In genomic region chr12:6469609-6470374, GRCh38 we compare ENCODE assay signal across 8 cellular contexts. TPM values are rescaled to one million over a fixed set of nuclear protein-coding genes. Genes with fewer than 3 reads are reported as not detected.
A peak's percentile ranks its signal among the peaks of the same experiment; 100 is the strongest.
DNase-seq lines count a peak whose midpoint lies in the region; ATAC-seq and TF ChIP-seq lines count a peak whose summit lies in the region.

No MANE protein-coding gene starts in this region.

- peaks cover 47% of the 10 kb centered on the region for H3K36me3 Mint-ChIP-seq in activated CD4-positive, alpha-beta T cell treated with anti-CD3 and anti-CD28 coated beads for 36 hours (ENCODE audit: low read depth)
- peaks cover 51% of the 10 kb centered on the region for H3K36me3 Mint-ChIP-seq in activated CD8-positive, alpha-beta T cell treated with anti-CD3 and anti-CD28 coated beads for 36 hours (ENCODE audit: low read depth)

- H3K27me3 Mint-ChIP-seq in activated CD4-positive, alpha-beta T cell treated with anti-CD3 and anti-CD28 coated beads for 36 hours: no peaks in the 10 kb centered on the region
- no peaks in the 10 kb centered on the region for H3K27me3 Mint-ChIP-seq in activated CD8-positive, alpha-beta T cell treated with anti-CD3 and anti-CD28 coated beads for 36 hours

- POLR2A ChIA-PET in activated CD4-positive, alpha-beta T cell treated with anti-CD3 and anti-CD28 coated beads for 36 hours (lab: Charles Lee): interaction anchor here (0.8 to 4.4 kb wide), 15 partner anchors 8 to 197 kb away, joined by 3 to 46 read pairs (median 7); partner anchors contain the start of genes GAPDH, MRPL51 and TAPBPL
- POLR2A ChIA-PET in activated CD8-positive, alpha-beta T cell treated with anti-CD3 and anti-CD28 coated beads for 36 hours (lab: Charles Lee): interaction anchor here (0.9 to 6.7 kb wide), 22 partner anchors 10 to 146 kb away, joined by 3 to 110 read pairs (median 4); partner anchors contain the start of genes CD27, GAPDH, MRPL51 and TAPBPL

- intact Hi-C loops in activated CD4-positive, alpha-beta T cell treated with anti-CD3 and anti-CD28 coated beads for 36 hours (cut with DNase I, micrococcal nuclease): loop anchor here (1.0 to 2.0 kb wide), 7 partner anchors 7 to 219 kb away; partner anchors contain the start of genes MRPL51 (in 2 of the 2), GAPDH (in 1 of the 2), IFFO1 (in 1 of the 2) and ZNF384 (in 1 of the 2)
- intact Hi-C loops in activated CD8-positive, alpha-beta T cell treated with anti-CD3 and anti-CD28 coated beads for 36 hours (cut with micrococcal nuclease): loop anchor here (10.0 kb wide), 1 partner anchor 135 kb away; no protein-coding TSS in a partner anchor

- peak overlapping the region; percentile 83 for H3K27ac ChIP-seq in substantia nigra (ENCODE audit: low read depth, low read length, poor library complexity, severe bottlenecking)

- DNase-seq in activated CD4-positive, alpha-beta T cell treated with anti-CD3 and anti-CD28 coated beads for 36 hours: no peak
- no peak for DNase-seq in activated CD4-positive, alpha-beta T cell treated with anti-CD3 and anti-CD28 coated beads for 48 hours
- DNase-seq in activated CD8-positive, alpha-beta T cell treated with anti-CD3 and anti-CD28 coated beads for 36 hours: no peak
- DNase-seq in substantia nigra (lab: John Stamatoyannopoulos, UW) (peak in 1 of 49 donors; percentile 67), COLO829 (ENCODE audit: low spot score) (no peak)
- DNase-seq in NK-92 treated with Interleukin-12 subunit alpha and Interleukin-12 subunit beta, amount 100 ng/mL, for 24 hours (lab: John Stamatoyannopoulos, UW): no peak

- TF ChIP-seq CTCF in activated CD8-positive, alpha-beta T cell treated with anti-CD3 and anti-CD28 coated beads for 36 hours (IDR thresholded peaks at IDR 0.05): no peak

- H3K4me1 Mint-ChIP-seq in activated CD4-positive, alpha-beta T cell treated with anti-CD3 and anti-CD28 coated beads for 36 hours: peaks cover 57% of the 10 kb centered on the region
- H3K4me1 Mint-ChIP-seq in activated CD8-positive, alpha-beta T cell treated with anti-CD3 and anti-CD28 coated beads for 36 hours (ENCODE audit: low read depth): peaks cover 50% of the 10 kb centered on the region

- ATAC-seq in activated CD4-positive, alpha-beta T cell treated with anti-CD3 and anti-CD28 coated beads for 36 hours: no peak
- ATAC-seq in activated CD8-positive, alpha-beta T cell treated with anti-CD3 and anti-CD28 coated beads for 36 hours: no peak
- ATAC-seq in HG03460 (IDR thresholded peaks at IDR 0.05; ENCODE audit: unreplicated experiment): no peak

- peak overlapping the region; percentile 82 for H3K27ac Mint-ChIP-seq in activated CD4-positive, alpha-beta T cell treated with anti-CD3 and anti-CD28 coated beads for 36 hours
- H3K27ac Mint-ChIP-seq in activated CD8-positive, alpha-beta T cell treated with anti-CD3 and anti-CD28 coated beads for 36 hours: peak overlapping the region; percentile 88

- CTCF ChIA-PET in activated CD4-positive, alpha-beta T cell treated with anti-CD3 and anti-CD28 coated beads for 36 hours (lab: Charles Lee): interaction anchor here (0.5 to 5.4 kb wide), 17 partner anchors 9 to 146 kb away, joined by 3 to 48 read pairs (median 4); partner anchors contain the start of genes MRPL51 and TAPBPL
- CTCF ChIA-PET in activated CD8-positive, alpha-beta T cell treated with anti-CD3 and anti-CD28 coated beads for 36 hours (lab: Charles Lee): interaction anchor here (0.6 to 5.9 kb wide), 17 partner anchors 8 to 146 kb away, joined by 3 to 56 read pairs (median 4); partner anchors contain the start of genes MRPL51 and TAPBPL

- H3K4me3 ChIP-seq in iPS-18c (ENCODE audit: insufficient read depth, low read depth, low read length): peak overlapping the region; percentile 96

- H3K9me3 Mint-ChIP-seq in activated CD4-positive, alpha-beta T cell treated with anti-CD3 and anti-CD28 coated beads for 36 hours (ENCODE audit: low read depth): no peaks in the 10 kb centered on the region
- no peaks in the 10 kb centered on the region for H3K9me3 Mint-ChIP-seq in activated CD8-positive, alpha-beta T cell treated with anti-CD3 and anti-CD28 coated beads for 36 hours

- no peaks in the 10 kb centered on the region for H3K9me3 ChIP-seq in iPS-18c (ENCODE audit: control insufficient read depth, insufficient read depth, low read length)

- peak overlapping the region; percentile 91 for H3K4me3 Mint-ChIP-seq in activated CD4-positive, alpha-beta T cell treated with anti-CD3 and anti-CD28 coated beads for 36 hours
- peak overlapping the region; percentile 89 for H3K4me3 Mint-ChIP-seq in activated CD8-positive, alpha-beta T cell treated with anti-CD3 and anti-CD28 coated beads for 36 hours

RNA-seq across cellular contexts. Expression of gene VAMP1, which starts 0.7 kb away (rescaled TPM):
- total RNA-seq in activated CD4-positive, alpha-beta T cell treated with anti-CD3 and anti-CD28 coated beads for 36 hours: 10 to 100 TPM; 34.5 to 52.3 TPM
- total RNA-seq in activated CD8-positive, alpha-beta T cell treated with anti-CD3 and anti-CD28 coated beads for 36 hours: 10 to 100 TPM; 50.0 to 51.2 TPM

RNA-seq across cellular contexts. Expression of gene TAPBPL, which starts 17.9 kb away (rescaled TPM):
- total RNA-seq in activated CD4-positive, alpha-beta T cell treated with anti-CD3 and anti-CD28 coated beads for 36 hours: 10 to 100 TPM; 27.4 to 40.8 TPM
- total RNA-seq in activated CD8-positive, alpha-beta T cell treated with anti-CD3 and anti-CD28 coated beads for 36 hours: 10 to 100 TPM; 23.3 to 28.0 TPM

RNA-seq across cellular contexts. Expression of gene MRPL51, which starts 23.3 kb away (rescaled TPM):
- total RNA-seq in activated CD4-positive, alpha-beta T cell treated with anti-CD3 and anti-CD28 coated beads for 36 hours: 100 to 1,000 TPM; 232 to 275 TPM
- 100 to 1,000 TPM; 230 to 254 TPM for total RNA-seq in activated CD8-positive, alpha-beta T cell treated with anti-CD3 and anti-CD28 coated beads for 36 hours

RNA-seq across cellular contexts. Expression of gene NCAPD2, which starts 24.1 kb away (rescaled TPM):
- 100 to 1,000 TPM; 199 to 210 TPM for total RNA-seq in activated CD4-positive, alpha-beta T cell treated with anti-CD3 and anti-CD28 coated beads for 36 hours
- total RNA-seq in activated CD8-positive, alpha-beta T cell treated with anti-CD3 and anti-CD28 coated beads for 36 hours: 100 to 1,000 TPM; 195 to 196 TPM

RNA-seq across cellular contexts. Expression of gene CD27, which starts 25.0 kb away (rescaled TPM):
- 100 to 1,000 TPM in 1 of 2 experiments, 10 to 100 TPM in 1; 85.4 to 116 TPM for total RNA-seq in activated CD4-positive, alpha-beta T cell treated with anti-CD3 and anti-CD28 coated beads for 36 hours
- total RNA-seq in activated CD8-positive, alpha-beta T cell treated with anti-CD3 and anti-CD28 coated beads for 36 hours: 100 to 1,000 TPM; 160 to 164 TPM
